1 cellular context compared by ENCODE assay signal in genomic region chr2:74421248-74421870, GRCh38.
A peak's percentile ranks its signal among the peaks of the same experiment; 100 is the strongest.
TF ChIP-seq lines count a peak whose summit lies in the region.

TSS of gene C2orf81 (minus strand) at chr2:74421619. CDS start at chr2:74421560, 59 bp downstream.
TSS of gene WDR54 (plus strand) at chr2:74421730. CDS start at chr2:74422154, 424 bp downstream.

TF ChIP-seq in HepG2, 621 proteins besides CTCF, POLR2A, EP300 and RAD21 (continued from another document):
- TF ChIP-seq NR0B2 (CRISPR knock-in tag; IDR thresholded peaks at IDR 0.05) (peak; percentile 93), MAX (IDR thresholded peaks at IDR 0.05) (peak; percentile 95), TEAD2 (CRISPR knock-in tag; IDR thresholded peaks at IDR 0.05) (0 out of 2 replicates have a peak, but pooled peaks have one; percentile 31), ZNF142 (CRISPR knock-in tag; IDR thresholded peaks at IDR 0.05) (peak; percentile 53; the same call in 1 of the 2 replicates), ZSCAN9 (CRISPR knock-in tag; IDR thresholded peaks at IDR 0.05; ENCODE audit: borderline replicate concordance) (no peak; the same call in 1 of the 2 replicates), THAP9 (CRISPR knock-in tag; IDR thresholded peaks at IDR 0.05; ENCODE audit: borderline replicate concordance) (peak; percentile 17; the same call in 1 of the 2 replicates), ZNF792 (CRISPR knock-in tag; IDR thresholded peaks at IDR 0.05) (0 out of 2 replicates have a peak, but pooled peaks have one; percentile 23), ZNF563 (CRISPR knock-in tag; IDR thresholded peaks at IDR 0.05) (peak; percentile 61; the same call in 1 of the 2 replicates), ZNF883 (CRISPR knock-in tag; IDR thresholded peaks at IDR 0.05; ENCODE audit: not compliant biosample characterization) (peak; percentile 80), ZNF430 (CRISPR knock-in tag; IDR thresholded peaks at IDR 0.05) (peak; percentile 72; the same call in 1 of the 2 replicates), SAFB2 (CRISPR knock-in tag; IDR thresholded peaks at IDR 0.05; ENCODE audit: borderline replicate concordance, low read depth) (peak; percentile 80; the same call in 1 of the 2 replicates), PRDM15 (CRISPR knock-in tag; IDR thresholded peaks at IDR 0.05) (no peak), ELF1 (CRISPR knock-in tag; IDR thresholded peaks at IDR 0.05) (peak; percentile 39; the same call in 1 of the 2 replicates)
